Comparison of ENCODE assay signal across 28 cellular contexts in genomic region chr16:16139806-16140205, GRCh38.
"Had no signal": no experiment of that assay in that cellular context is flagged by ENCODE, and none has a peak within 500 bp of the region (broad histone marks: within the 10 kb centered on the region; RNA-seq: fewer than 3 reads in every experiment).

No MANE protein-coding gene starts in this region.

- H3K9me3 Mint-ChIP-seq: activated B cell treated with CpG ODN at 0.5 μM for 24 hours; activated CD8-positive, alpha-beta T cell treated with anti-CD3 and anti-CD28 coated beads for 36 hours; activated naive CD4-positive, alpha-beta T cell treated with anti-CD3 and anti-CD28 coated beads for 36 hours; activated naive CD4-positive, alpha-beta T cell treated with anti-CD3 and anti-CD28 coated beads, Interleukin-2, amount 50 U/mL, for 24 hours; activated naive CD8-positive, alpha-beta T cell treated with anti-CD3 and anti-CD28 coated beads for 36 hours; activated naive CD8-positive, alpha-beta T cell treated with anti-CD3 and anti-CD28 coated beads, Interleukin-2, amount 50 U/mL, for 24 hours; activated T-cell treated with anti-CD3 and anti-CD28 coated beads, Interleukin-2, amount 50 U/mL, for 4 hours; activated T-helper 1 cell treated with anti-CD3 and anti-CD28 coated beads, Interleukin-12 subunit alpha, Interleukin-12 subunit beta, Interleukin-2, Interleukin-4 antibody, amounts not matched to agents 30 ng/mL and 10 ng/mL and 1 ng/mL, durations not matched to agents 14 hours and 24 hours and 36 hours; activated T-helper 2 cell treated with anti-CD3 and anti-CD28 coated beads, Interferon-gamma antibody, Interleukin-2, Interleukin-4, amounts not matched to agents 10 μg/mL and 5 μg/mL and 100 μg/mL, durations not matched to agents 14 hours and 24 hours and 36 hours; T-helper 2 cell treated with Interferon-gamma antibody and Interleukin-4, amounts not matched to agents 5 μg/mL and 100 μg/mL, for 36 hours had no signal

- H3K9me3 ChIP-seq: adrenal gland, body of pancreas had no signal

- DNase-seq: activated B cell treated with CpG ODN at 0.5 μM for 24 hours; activated CD4-positive, alpha-beta T cell treated with anti-CD3 and anti-CD28 coated beads for 48 hours; activated CD4-positive, alpha-beta T cell treated with anti-CD3 and anti-CD28 coated beads, Interleukin-2, amount 50 U/mL, for 1 hour; activated CD4-positive, alpha-beta T cell treated with anti-CD3 and anti-CD28 coated beads, Interleukin-2, amount 50 U/mL, for 48 hours; activated CD8-positive, alpha-beta memory T cell treated with anti-CD3 and anti-CD28 coated beads for 24 hours; activated CD8-positive, alpha-beta T cell treated with anti-CD3 and anti-CD28 coated beads for 36 hours; activated effector memory CD4-positive, alpha-beta T cell treated with anti-CD3 and anti-CD28 coated beads, Interleukin-2, amount 50 U/mL, for 16 hours; activated naive CD4-positive, alpha-beta T cell treated with anti-CD3 and anti-CD28 coated beads for 36 hours; activated naive CD8-positive, alpha-beta T cell treated with anti-CD3 and anti-CD28 coated beads for 36 hours; activated naive CD8-positive, alpha-beta T cell treated with anti-CD3 and anti-CD28 coated beads, Interleukin-2, amount 50 U/mL, for 24 hours; activated T-cell treated with anti-CD3 and anti-CD28 coated beads, Interleukin-2, amount 50 U/mL, for 4 hours; adrenal gland; amygdala; body of pancreas; caudate nucleus; effector CD8-positive, alpha-beta T cell; foreskin fibroblast; head of caudate nucleus; T-helper 1 cell; T-helper 17 cell; T1000; WERI-Rb-1 had no signal

- H3K27ac ChIP-seq: adrenal gland, body of pancreas, WERI-Rb-1 had no signal

- H3K4me3 Mint-ChIP-seq: activated B cell treated with CpG ODN at 0.5 μM for 24 hours; activated CD8-positive, alpha-beta T cell treated with anti-CD3 and anti-CD28 coated beads for 36 hours; activated naive CD4-positive, alpha-beta T cell treated with anti-CD3 and anti-CD28 coated beads for 36 hours; activated naive CD4-positive, alpha-beta T cell treated with anti-CD3 and anti-CD28 coated beads, Interleukin-2, amount 50 U/mL, for 24 hours; activated naive CD8-positive, alpha-beta T cell treated with anti-CD3 and anti-CD28 coated beads for 36 hours; activated naive CD8-positive, alpha-beta T cell treated with anti-CD3 and anti-CD28 coated beads, Interleukin-2, amount 50 U/mL, for 24 hours; activated T-cell treated with anti-CD3 and anti-CD28 coated beads, Interleukin-2, amount 50 U/mL, for 4 hours; activated T-helper 1 cell treated with anti-CD3 and anti-CD28 coated beads, Interleukin-12 subunit alpha, Interleukin-12 subunit beta, Interleukin-2, Interleukin-4 antibody, amounts not matched to agents 30 ng/mL and 10 ng/mL and 1 ng/mL, durations not matched to agents 14 hours and 24 hours and 36 hours; T-helper 17 cell; T-helper 2 cell treated with Interferon-gamma antibody and Interleukin-4, amounts not matched to agents 5 μg/mL and 100 μg/mL, for 36 hours had no signal

- ATAC-seq: activated CD4-positive, CD25-positive, alpha-beta regulatory T cell treated with anti-CD3 and anti-CD28 coated beads, Interleukin-2, amount 50 U/mL, for 24 hours; activated CD8-positive, alpha-beta T cell treated with anti-CD3 and anti-CD28 coated beads for 36 hours; activated naive CD8-positive, alpha-beta T cell treated with anti-CD3 and anti-CD28 coated beads, Interleukin-2, amount 50 U/mL, for 24 hours; activated T-cell treated with anti-CD3 and anti-CD28 coated beads, Interleukin-2, amount 50 U/mL, for 4 hours; body of pancreas; esophagus mucosa; T-helper 17 cell had no signal

- H3K4me1 Mint-ChIP-seq: activated naive CD4-positive, alpha-beta T cell treated with anti-CD3 and anti-CD28 coated beads, Interleukin-2, amount 50 U/mL, for 24 hours; activated naive CD8-positive, alpha-beta T cell treated with anti-CD3 and anti-CD28 coated beads, Interleukin-2, amount 50 U/mL, for 24 hours; T-helper 17 cell had no signal

- H3K27ac Mint-ChIP-seq: activated B cell treated with CpG ODN at 0.5 μM for 24 hours; activated CD8-positive, alpha-beta T cell treated with anti-CD3 and anti-CD28 coated beads for 36 hours; activated naive CD4-positive, alpha-beta T cell treated with anti-CD3 and anti-CD28 coated beads for 36 hours; activated naive CD4-positive, alpha-beta T cell treated with anti-CD3 and anti-CD28 coated beads, Interleukin-2, amount 50 U/mL, for 24 hours; activated naive CD8-positive, alpha-beta T cell treated with anti-CD3 and anti-CD28 coated beads for 36 hours; activated naive CD8-positive, alpha-beta T cell treated with anti-CD3 and anti-CD28 coated beads, Interleukin-2, amount 50 U/mL, for 24 hours; activated T-helper 1 cell treated with anti-CD3 and anti-CD28 coated beads, Interleukin-12 subunit alpha, Interleukin-12 subunit beta, Interleukin-2, Interleukin-4 antibody, amounts not matched to agents 30 ng/mL and 10 ng/mL and 1 ng/mL, durations not matched to agents 14 hours and 24 hours and 36 hours; activated T-helper 2 cell treated with anti-CD3 and anti-CD28 coated beads, Interferon-gamma antibody, Interleukin-2, Interleukin-4, amounts not matched to agents 10 μg/mL and 5 μg/mL and 100 μg/mL, durations not matched to agents 14 hours and 24 hours and 36 hours; T-helper 17 cell; T-helper 2 cell treated with Interferon-gamma antibody and Interleukin-4, amounts not matched to agents 5 μg/mL and 100 μg/mL, for 36 hours had no signal

- H3K4me3 ChIP-seq: adrenal gland, body of pancreas had no signal

- H3K27me3 Mint-ChIP-seq: activated B cell treated with CpG ODN at 0.5 μM for 24 hours; activated CD8-positive, alpha-beta T cell treated with anti-CD3 and anti-CD28 coated beads for 36 hours; activated naive CD4-positive, alpha-beta T cell treated with anti-CD3 and anti-CD28 coated beads, Interleukin-2, amount 50 U/mL, for 24 hours; activated naive CD8-positive, alpha-beta T cell treated with anti-CD3 and anti-CD28 coated beads for 36 hours; activated naive CD8-positive, alpha-beta T cell treated with anti-CD3 and anti-CD28 coated beads, Interleukin-2, amount 50 U/mL, for 24 hours; T-helper 17 cell had no signal

- H3K27me3 ChIP-seq: adrenal gland, body of pancreas had no signal
